Comparison of ENCODE assay signal across 8 cellular contexts in genomic region chr1:201714542-201715276, GRCh38.
DNase-seq lines count a peak whose midpoint lies in the region; ATAC-seq and TF ChIP-seq lines count a peak whose summit lies in the region.

No MANE protein-coding gene starts in this region.

- DNase-seq in AG08396 (ENCODE audit: low spot score) (peak; percentile 94), NCI-H446 treated with DMSO at 0.1 percent for 48 hours (lab: John Stamatoyannopoulos, UW) (peak; percentile 91), cerebellar cortex (ENCODE audit: low spot score) (peak; percentile 34), lower lobe of right lung (peak; percentile 83), vagina (ENCODE audit: extremely low spot score in 2 of 2) (peak in 1 of 2 donors; percentile 99), midbrain (lab: John Stamatoyannopoulos, UW) (no peak), HuH-7 (ENCODE audit: low spot score) (no peak)

- H3K4me3 ChIP-seq in lower lobe of right lung (peak overlapping the region; percentile 10), vagina (peak overlapping the region in 1 of 2 donors; percentile 1)

- H3K9me3 ChIP-seq in lower lobe of right lung (no peaks in the 10 kb centered on the region), vagina (no peaks in the 10 kb centered on the region)

- H3K27ac ChIP-seq in lower lobe of right lung (peak overlapping the region; percentile 91), vagina (peak overlapping the region; percentile 95)

- peak; percentile 87 to 89 for ATAC-seq in lower lobe of right lung
- ATAC-seq in GM21786 (IDR thresholded peaks at IDR 0.05; ENCODE audit: unreplicated experiment) = no peak

- H3K4me1 ChIP-seq in lower lobe of right lung (peaks cover 80% of the 10 kb centered on the region), vagina (peaks cover 95% of the 10 kb centered on the region)

- intact Hi-C loops in lower lobe of right lung (cut with DNase I) = no loop called here
- intact Hi-C loops in vagina (cut with DNase I) = loop anchor here (5.0 kb wide), 1 partner anchor 177 kb away; the partner anchor contains the start of gene NAV1

- no peak for TF ChIP-seq POLR2A in vagina (IDR thresholded peaks at IDR 0.05)

- H3K27me3 ChIP-seq in lower lobe of right lung (ENCODE audit: low read depth) = no peaks in the 10 kb centered on the region
- no peaks in the 10 kb centered on the region for H3K27me3 ChIP-seq in vagina

- no peak for TF ChIP-seq CTCF in lower lobe of right lung (IDR thresholded peaks at IDR 0.05)
- TF ChIP-seq CTCF in vagina (IDR thresholded peaks at IDR 0.05) = no peak

- peaks cover 9% of the 10 kb centered on the region for H3K36me3 ChIP-seq in lower lobe of right lung
- H3K36me3 ChIP-seq in vagina = no peaks in the 10 kb centered on the region

Comparison
In these comparisons a context has a peak if more than half of its experiments do, and no peak if none do; other contexts are left out.
1. DNase-seq: peak in AG08396 (single experiment), NCI-H446 treated with DMSO at 0.1 percent for 48 hours (single experiment), cerebellar cortex (single experiment) and lower lobe of right lung (single experiment); none in midbrain (single experiment) and HuH-7 (single experiment).